Comparison of ENCODE assay signal across 1 cellular context in the genomic region with DNA sequence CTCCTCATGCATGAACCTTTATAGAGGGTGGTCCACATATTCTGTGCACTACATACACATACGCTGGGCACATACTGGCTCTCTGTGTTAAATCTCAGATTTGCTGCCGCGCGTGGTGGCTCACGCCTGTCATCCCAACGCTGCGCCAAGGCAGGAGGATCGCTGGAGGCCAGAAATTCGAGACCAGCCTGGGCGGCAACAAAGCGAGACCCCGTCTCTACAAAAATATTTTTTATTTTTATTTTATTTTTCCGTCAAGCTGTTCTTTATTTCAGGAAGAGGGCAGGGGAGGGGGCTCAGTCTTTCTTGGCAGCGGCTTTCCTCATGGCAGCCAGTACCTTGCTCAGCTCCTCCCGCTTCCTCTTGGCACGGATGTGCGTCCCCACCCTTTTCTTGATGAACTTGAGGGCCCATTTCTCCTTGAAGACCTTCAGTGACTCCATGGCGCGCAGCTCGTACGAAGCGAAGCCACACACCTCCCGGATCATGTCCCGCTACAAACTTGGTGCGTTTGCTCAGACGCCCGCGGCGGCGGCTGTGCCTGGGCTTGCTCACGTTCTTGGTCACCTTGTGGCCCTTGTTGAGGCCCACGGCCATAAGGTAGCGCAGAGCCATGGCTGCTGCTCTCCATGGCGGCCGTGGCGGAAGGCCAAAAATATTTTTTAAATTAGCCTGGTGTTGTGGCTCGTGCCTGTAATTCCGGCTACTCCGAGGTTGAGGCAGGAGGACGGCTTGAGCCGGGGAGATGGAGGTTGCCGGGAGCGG.
A peak's percentile ranks its signal among the peaks of the same experiment; 100 is the strongest.
TF ChIP-seq lines count a peak whose summit lies in the region.

No MANE protein-coding gene starts in this region.

TF ChIP-seq in GM12878, 131 proteins besides CTCF, POLR2A, EP300 and RAD21:
- TF ChIP-seq EED (IDR thresholded peaks at IDR 0.05; ENCODE audit: low read depth) (no peak), ZBTB33 (IDR thresholded peaks at IDR 0.05) (peak; percentile 52; the same call in 1 of the 2 replicates), SREBF1 (IDR thresholded peaks at IDR 0.05; ENCODE audit: low read length) (no peak), ZNF384 (IDR thresholded peaks at IDR 0.05; ENCODE audit: borderline replicate concordance, low read depth, low read length) (no peak)
- TF ChIP-seq, protein P1, sequence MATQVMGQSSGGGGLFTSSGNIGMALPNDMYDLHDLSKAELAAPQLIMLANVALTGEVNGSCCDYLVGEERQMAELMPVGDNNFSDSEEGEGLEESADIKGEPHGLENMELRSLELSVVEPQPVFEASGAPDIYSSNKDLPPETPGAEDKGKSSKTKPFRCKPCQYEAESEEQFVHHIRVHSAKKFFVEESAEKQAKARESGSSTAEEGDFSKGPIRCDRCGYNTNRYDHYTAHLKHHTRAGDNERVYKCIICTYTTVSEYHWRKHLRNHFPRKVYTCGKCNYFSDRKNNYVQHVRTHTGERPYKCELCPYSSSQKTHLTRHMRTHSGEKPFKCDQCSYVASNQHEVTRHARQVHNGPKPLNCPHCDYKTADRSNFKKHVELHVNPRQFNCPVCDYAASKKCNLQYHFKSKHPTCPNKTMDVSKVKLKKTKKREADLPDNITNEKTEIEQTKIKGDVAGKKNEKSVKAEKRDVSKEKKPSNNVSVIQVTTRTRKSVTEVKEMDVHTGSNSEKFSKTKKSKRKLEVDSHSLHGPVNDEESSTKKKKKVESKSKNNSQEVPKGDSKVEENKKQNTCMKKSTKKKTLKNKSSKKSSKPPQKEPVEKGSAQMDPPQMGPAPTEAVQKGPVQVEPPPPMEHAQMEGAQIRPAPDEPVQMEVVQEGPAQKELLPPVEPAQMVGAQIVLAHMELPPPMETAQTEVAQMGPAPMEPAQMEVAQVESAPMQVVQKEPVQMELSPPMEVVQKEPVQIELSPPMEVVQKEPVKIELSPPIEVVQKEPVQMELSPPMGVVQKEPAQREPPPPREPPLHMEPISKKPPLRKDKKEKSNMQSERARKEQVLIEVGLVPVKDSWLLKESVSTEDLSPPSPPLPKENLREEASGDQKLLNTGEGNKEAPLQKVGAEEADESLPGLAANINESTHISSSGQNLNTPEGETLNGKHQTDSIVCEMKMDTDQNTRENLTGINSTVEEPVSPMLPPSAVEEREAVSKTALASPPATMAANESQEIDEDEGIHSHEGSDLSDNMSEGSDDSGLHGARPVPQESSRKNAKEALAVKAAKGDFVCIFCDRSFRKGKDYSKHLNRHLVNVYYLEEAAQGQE (IDR thresholded peaks at IDR 0.05; ENCODE audit: low read depth, low read length), result no peak
